In genomic region chr15:69219690-69220089, GRCh38 we compare ENCODE assay signal across 23 cellular contexts. TPM values are rescaled to one million over a fixed set of nuclear protein-coding genes. Genes with fewer than 3 reads are reported as not detected.
DNase-seq lines count a peak whose midpoint lies in the region; ATAC-seq, FAIRE-seq and TF ChIP-seq lines count a peak whose summit lies in the region.
"Had no signal": no experiment of that assay in that cellular context is flagged by ENCODE, and none has a peak within 500 bp of the region (broad histone marks: within the 10 kb centered on the region; RNA-seq: fewer than 3 reads in every experiment).

No MANE protein-coding gene starts in this region.

- H3K4me3 ChIP-seq in A549 (no peak overlapping the region), right lobe of liver (no peak overlapping the region)
- H3K4me3 ChIP-seq: BLaER1 treated with 17β-estradiol and CSF1 and Interleukin-3, amounts not matched to agents 10 nM and 100 nM; GM12878 had no signal

- WGBS in A549 (ENCODE audit: missing lambda C conversion rate) = 95% methylated on average over 1 of the region's 1 CpG
- WGBS in right lobe of liver (ENCODE audit: insufficient coverage, low coverage, low lambda C conversion rate, missing lambda C conversion rate) = 73% methylated on average over 1 of the region's 1 CpG

- H3K4me2 ChIP-seq in A549 = no peak overlapping the region
- H3K4me2 ChIP-seq: BLaER1 treated with 17β-estradiol and CSF1 and Interleukin-3, amounts not matched to agents 10 nM and 100 nM had no signal

- H3K4me1 ChIP-seq in A549 (no peaks in the 10 kb centered on the region), right lobe of liver (peaks cover 0 to 13% (median 5%) of the 10 kb centered on the region in 4 donors)
- H3K4me1 ChIP-seq: BLaER1 treated with 17β-estradiol and CSF1 and Interleukin-3, amounts not matched to agents 10 nM and 100 nM had no signal

- TF ChIP-seq POLR2A in A549 (IDR thresholded peaks at IDR 0.05; ENCODE audit: low read length) = no peak
- TF ChIP-seq POLR2A in right lobe of liver (IDR thresholded peaks at IDR 0.05) = no peak
- no peak for TF ChIP-seq POLR2A in GM18505 (IDR thresholded peaks at IDR 0.05; ENCODE audit: borderline replicate concordance, extremely low read depth, insufficient read depth, insufficient read length)

- no peaks in the 10 kb centered on the region for H3K36me3 ChIP-seq in right lobe of liver

- TF ChIP-seq CTCF in A549 (IDR thresholded peaks at IDR 0.05) (no peak), right lobe of liver (IDR thresholded peaks at IDR 0.05) (no peak)

- DNase-seq in A549 (ENCODE audit: low read depth in 1 of 2, low spot score in 1 of 2) = no peak
- no peak for DNase-seq in left lobe of liver (ENCODE audit: low spot score)
- DNase-seq in right lobe of liver = peak in 1 of 3 donors; percentile 56
- DNase-seq in CD1c-positive myeloid dendritic cell (ENCODE audit: extremely low spot score) = no peak
- no peak for DNase-seq in NCI-H1105 treated with DMSO at 0.1 percent for 48 hours (lab: John Stamatoyannopoulos, UW)
- DNase-seq: 8988T; AML-193; CD4-positive, alpha-beta memory T cell; CD4-positive, CD25-positive, alpha-beta regulatory T cell; CD8-positive, alpha-beta memory T cell; COR-L47; DMS 273 treated with DMSO at 0.1 percent for 48 hours; DMS153; DMS79; DND-41; EL; GDM1 had no signal

- intact Hi-C loops in right lobe of liver (cut with DNase I) = no loop called here

- H3K9me3 ChIP-seq in A549 (peaks cover 20% of the 10 kb centered on the region; the same call in 1 of the 3 replicates), right lobe of liver (no peaks in the 10 kb centered on the region)

- FAIRE-seq in A549 (lab: Jason Lieb, UNC) = peak; percentile 68
- FAIRE-seq: GM12878, GM12892, GM19239 had no signal

- CTCF ChIA-PET in A549 (lab: Yijun Ruan, JAX) = no interaction called here

- no peak for TF ChIP-seq RAD21 in A549 (conservative IDR thresholded peaks at IDR 0.05 in 1 of 2, IDR thresholded peaks at IDR 0.05 in 1 of 2)

- no peak for ATAC-seq in A549
- peak; percentile 50 for ATAC-seq in left lobe of liver
- ATAC-seq in right lobe of liver = peak; percentile 19 to 46 (median 36)
- ATAC-seq in GM18505 (IDR thresholded peaks at IDR 0.05; ENCODE audit: unreplicated experiment) = no peak
- ATAC-seq: GM12878 had no signal

- H3K27me3 ChIP-seq in right lobe of liver = no peaks in the 10 kb centered on the region
- H3K27me3 ChIP-seq: BLaER1 treated with 17β-estradiol and CSF1 and Interleukin-3, amounts not matched to agents 10 nM and 100 nM had no signal

- H3K27ac ChIP-seq in A549 (no peak overlapping the region), right lobe of liver (no peak overlapping the region)
- H3K27ac ChIP-seq: BLaER1 treated with 17β-estradiol and CSF1 and Interleukin-3, amounts not matched to agents 10 nM and 100 nM; C4-2B had no signal

- no peak for TF ChIP-seq EP300 in A549 (IDR thresholded peaks at IDR 0.05)

- POLR2A ChIA-PET in A549 (lab: Yijun Ruan, JAX) = no interaction called here

TF ChIP-seq in A549, 52 proteins besides CTCF, POLR2A, EP300 and RAD21:
- TF ChIP-seq HOXA7 (CRISPR knock-in tag; IDR thresholded peaks at IDR 0.05) = no peak
- no peak for TF ChIP-seq KDM1A (IDR thresholded peaks at IDR 0.05; ENCODE audit: low read depth)
- TF ChIP-seq, protein P1, sequence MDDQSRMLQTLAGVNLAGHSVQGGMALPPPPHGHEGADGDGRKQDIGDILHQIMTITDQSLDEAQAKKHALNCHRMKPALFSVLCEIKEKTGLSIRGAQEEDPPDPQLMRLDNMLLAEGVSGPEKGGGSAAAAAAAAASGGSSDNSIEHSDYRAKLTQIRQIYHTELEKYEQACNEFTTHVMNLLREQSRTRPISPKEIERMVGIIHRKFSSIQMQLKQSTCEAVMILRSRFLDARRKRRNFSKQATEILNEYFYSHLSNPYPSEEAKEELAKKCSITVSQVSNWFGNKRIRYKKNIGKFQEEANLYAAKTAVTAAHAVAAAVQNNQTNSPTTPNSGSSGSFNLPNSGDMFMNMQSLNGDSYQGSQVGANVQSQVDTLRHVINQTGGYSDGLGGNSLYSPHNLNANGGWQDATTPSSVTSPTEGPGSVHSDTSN (IDR thresholded peaks at IDR 0.05) = no peak
- TF ChIP-seq CEBPB (IDR thresholded peaks at IDR 0.05) = no peak
TF ChIP-seq in A549: peak in this region for 0.

RNA-seq across cellular contexts. Expression of gene GLCE, which starts 59.3 kb away (rescaled TPM):
- polyA plus RNA-seq in A549 (2011; rRNA removed) = 41.8 TPM in 2 replicates
- 13.2 and 14.5 TPM in 2 replicates for polyA plus RNA-seq in A549 (2012; cell fraction: cytosol; rRNA removed)
- 6.1 and 10.1 TPM in 2 replicates for polyA plus RNA-seq in A549 (2012; cell fraction: nucleus; rRNA removed)
- 19.0 to 21.5 TPM (median 19.6 TPM) in 3 replicates for polyA plus RNA-seq in A549 (2017; fragmentation: RNase III; extraction: RNeasy Plus Mini Kit Qiagen cat#74134 plus additional on column Dnase treatment)
- polyA minus RNA-seq in A549 (2011; rRNA and poly(A)+ RNA removed) = 21.5 and 22.8 TPM in 2 replicates
- 11.6 TPM for total RNA-seq in left lobe of liver
- total RNA-seq in right lobe of liver = 10 to 100 TPM in 5 of 6 experiments, 1 to 10 TPM in 1; 8.1 to 23.5 (median 15.4) TPM

Comparison
In these comparisons a context has a peak if more than half of its experiments do, and no peak if none do; other contexts are left out.
1. ATAC-seq: peak in left lobe of liver (single experiment) and right lobe of liver (4 of 4); none in A549 (0 of 2) and GM18505 (single experiment).